ENCODE assay signal across 12 cellular contexts in genomic region chr11:45919806-45920530, GRCh38. TPM values are rescaled to one million over a fixed set of nuclear protein-coding genes. Genes with fewer than 3 reads are reported as not detected.
DNase-seq lines count a peak whose midpoint lies in the region; ATAC-seq, FAIRE-seq and TF ChIP-seq lines count a peak whose summit lies in the region.
"Had no signal": no experiment of that assay in that cellular context is flagged by ENCODE, and none has a peak within 500 bp of the region (broad histone marks: within the 10 kb centered on the region; RNA-seq: fewer than 3 reads in every experiment).

No MANE protein-coding gene starts in this region.

- H3K4me3 ChIP-seq in WERI-Rb-1 (ENCODE audit: low read depth, low read length) (no peak overlapping the region), kidney (ENCODE audit: low read length in 2 of 2) (no peak overlapping the region)
- H3K4me3 ChIP-seq: GM23248 had no signal

- H3K4me1 Mint-ChIP-seq in activated CD8-positive, alpha-beta memory T cell treated with anti-CD3 and anti-CD28 coated beads, Interleukin-2, amount 10 ng/mL, durations not matched to agents 7 days and 5 days = peaks cover 34% of the 10 kb centered on the region
- peaks cover 42 to 76% of the 10 kb centered on the region in 2 donors for H3K4me1 Mint-ChIP-seq in stimulated activated naive B cell treated with anti-CD40 and anti-IgM and Interleukin-4, amounts not matched to agents 10 μg/mL and 1 μg/mL and 100 μg/mL, for 72 hours
- H3K4me1 Mint-ChIP-seq in progenitor cell of endocrine pancreas (ENCODE audit: low read depth) = peaks cover 26% of the 10 kb centered on the region

- H3K27ac ChIP-seq in WERI-Rb-1 (peak overlapping the region; percentile 80), kidney (ENCODE audit: low read depth in 2 of 2, low read length in 2 of 2) (peak overlapping the region in 1 of 2 donors; percentile 71)
- H3K27ac ChIP-seq: GM23248 had no signal

- no peak overlapping the region for H3K9ac ChIP-seq in kidney (ENCODE audit: low read length in 2 of 2)
- H3K9ac ChIP-seq: GM23248 had no signal

- H3K36me3 ChIP-seq in WERI-Rb-1 = peaks cover 8% of the 10 kb centered on the region
- peaks cover 9% of the 10 kb centered on the region in 2 donors for H3K36me3 ChIP-seq in kidney (ENCODE audit: control insufficient read depth in 1 of 2, insufficient read depth in 2 of 2, low read length in 2 of 2)

- intact Hi-C loops in kidney (cut with DNase I) = no loop called here

- ATAC-seq in activated CD8-positive, alpha-beta memory T cell treated with anti-CD3 and anti-CD28 coated beads, Interleukin-2, amount 10 ng/mL, durations not matched to agents 7 days and 5 days = no peak
- no peak for ATAC-seq in stimulated activated naive B cell treated with anti-CD40 and anti-IgM and Interleukin-4, amounts not matched to agents 10 μg/mL and 1 μg/mL and 100 μg/mL, for 72 hours (replicated peaks)

- FAIRE-seq in kidney (lab: Jason Lieb, UNC) (no peak), GM12891 (lab: Jason Lieb, UNC) (no peak)

- no peak for TF ChIP-seq POLR2A in GM12891 (IDR thresholded peaks at IDR 0.05; ENCODE audit: low read depth, low read length)

- H3K9me3 ChIP-seq in WERI-Rb-1 (ENCODE audit: severe bottlenecking) = no peaks in the 10 kb centered on the region
- H3K9me3 ChIP-seq in kidney (ENCODE audit: control insufficient read depth in 1 of 2, low read length in 2 of 2) = no peaks in the 10 kb centered on the region

- CTCF ChIA-PET in activated CD8-positive, alpha-beta memory T cell treated with anti-CD3 and anti-CD28 coated beads, Interleukin-2, amount 10 ng/mL, durations not matched to agents 7 days and 5 days (lab: Charles Lee) = interaction anchor here (0.6 to 1.3 kb wide), 2 partner anchors 110 to 830 kb away, joined by 3 read pairs; no protein-coding TSS in a partner anchor

- H3K36me3 Mint-ChIP-seq in activated CD8-positive, alpha-beta memory T cell treated with anti-CD3 and anti-CD28 coated beads, Interleukin-2, amount 10 ng/mL, durations not matched to agents 7 days and 5 days = peaks cover 3% of the 10 kb centered on the region
- peaks cover 15 to 21% of the 10 kb centered on the region in 2 donors for H3K36me3 Mint-ChIP-seq in stimulated activated naive B cell treated with anti-CD40 and anti-IgM and Interleukin-4, amounts not matched to agents 10 μg/mL and 1 μg/mL and 100 μg/mL, for 72 hours
- no peaks in the 10 kb centered on the region for H3K36me3 Mint-ChIP-seq in progenitor cell of endocrine pancreas (ENCODE audit: insufficient read depth)

- H3K27ac Mint-ChIP-seq in activated CD8-positive, alpha-beta memory T cell treated with anti-CD3 and anti-CD28 coated beads, Interleukin-2, amount 10 ng/mL, durations not matched to agents 7 days and 5 days = peak overlapping the region; percentile 94
- H3K27ac Mint-ChIP-seq in stimulated activated naive B cell treated with anti-CD40 and anti-IgM and Interleukin-4, amounts not matched to agents 10 μg/mL and 1 μg/mL and 100 μg/mL, for 72 hours = peak overlapping the region; percentile 59
- H3K27ac Mint-ChIP-seq in progenitor cell of endocrine pancreas = no peak overlapping the region

- H3K9me3 Mint-ChIP-seq in activated CD8-positive, alpha-beta memory T cell treated with anti-CD3 and anti-CD28 coated beads, Interleukin-2, amount 10 ng/mL, durations not matched to agents 7 days and 5 days (ENCODE audit: low read depth) = no peaks in the 10 kb centered on the region
- no peaks in the 10 kb centered on the region for H3K9me3 Mint-ChIP-seq in stimulated activated naive B cell treated with anti-CD40 and anti-IgM and Interleukin-4, amounts not matched to agents 10 μg/mL and 1 μg/mL and 100 μg/mL, for 72 hours
- no peaks in the 10 kb centered on the region for H3K9me3 Mint-ChIP-seq in progenitor cell of endocrine pancreas (ENCODE audit: low read depth)

- no peak overlapping the region for H3K4me3 Mint-ChIP-seq in activated CD8-positive, alpha-beta memory T cell treated with anti-CD3 and anti-CD28 coated beads, Interleukin-2, amount 10 ng/mL, durations not matched to agents 7 days and 5 days
- peak overlapping the region; percentile 21 to 57 for H3K4me3 Mint-ChIP-seq in stimulated activated naive B cell treated with anti-CD40 and anti-IgM and Interleukin-4, amounts not matched to agents 10 μg/mL and 1 μg/mL and 100 μg/mL, for 72 hours
- H3K4me3 Mint-ChIP-seq in progenitor cell of endocrine pancreas (ENCODE audit: low read depth) = no peak overlapping the region

- no peaks in the 10 kb centered on the region for H3K27me3 ChIP-seq in WERI-Rb-1 (ENCODE audit: insufficient read depth, low read depth, severe bottlenecking)

- TF ChIP-seq CTCF in WERI-Rb-1 (IDR thresholded peaks at IDR 0.05; ENCODE audit: low read depth, low read length) (no peak), kidney (IDR thresholded peaks at IDR 0.05; ENCODE audit: borderline replicate concordance, extremely low read depth, insufficient read depth) (no peak), progenitor cell of endocrine pancreas (IDR thresholded peaks at IDR 0.05; ENCODE audit: unreplicated experiment) (no peak)

- no peak for DNase-seq in activated CD8-positive, alpha-beta memory T cell treated with anti-CD3 and anti-CD28 coated beads, Interleukin-2, amount 10 ng/mL, durations not matched to agents 7 days and 5 days
- DNase-seq in activated CD8-positive, alpha-beta memory T cell treated with anti-CD3 and anti-CD28 coated beads for 24 hours = no peak
- peak; percentile 52 for DNase-seq in WERI-Rb-1
- DNase-seq in kidney = peak; percentile 30
- DNase-seq in stimulated activated naive B cell treated with anti-CD40 and anti-IgM and Interleukin-4, amounts not matched to agents 10 μg/mL and 1 μg/mL and 100 μg/mL, for 72 hours = no peak
- DNase-seq in GM12891 (ENCODE audit: insufficient read length, low spot score) = no peak
- no peak for DNase-seq in progenitor cell of endocrine pancreas (ENCODE audit: low spot score, unreplicated experiment)
- DNase-seq in SW480 (ENCODE audit: low spot score) = no peak
- DNase-seq: ACHN, GM23248, NCI-H2029 treated with DMSO at 0.1 percent for 48 hours had no signal

- peaks cover 19% of the 10 kb centered on the region for H3K27me3 Mint-ChIP-seq in activated CD8-positive, alpha-beta memory T cell treated with anti-CD3 and anti-CD28 coated beads, Interleukin-2, amount 10 ng/mL, durations not matched to agents 7 days and 5 days
- no peaks in the 10 kb centered on the region for H3K27me3 Mint-ChIP-seq in stimulated activated naive B cell treated with anti-CD40 and anti-IgM and Interleukin-4, amounts not matched to agents 10 μg/mL and 1 μg/mL and 100 μg/mL, for 72 hours
- H3K27me3 Mint-ChIP-seq in progenitor cell of endocrine pancreas = peaks cover 8% of the 10 kb centered on the region

- H3K4me1 ChIP-seq in kidney (ENCODE audit: control insufficient read depth in 1 of 2, insufficient read depth in 1 of 2, low read depth in 1 of 2, low read length in 2 of 2) = peaks cover 3 to 33% of the 10 kb centered on the region in 2 donors

TF ChIP-seq in GM12891, 5 proteins besides CTCF, POLR2A, EP300 and RAD21:
- TF ChIP-seq POU2F2 (IDR thresholded peaks at IDR 0.05; ENCODE audit: low read depth, low read length) = no peak
- no peak for TF ChIP-seq PAX5 (IDR thresholded peaks at IDR 0.05; ENCODE audit: insufficient read depth, low read length, severe bottlenecking)
- no peak for TF ChIP-seq SPI1 (IDR thresholded peaks at IDR 0.05; ENCODE audit: low read depth, low read length)
- no peak for TF ChIP-seq TAF1 (IDR thresholded peaks at IDR 0.05; ENCODE audit: low read depth, low read length)
- no peak for TF ChIP-seq POLR2AphosphoS5 (IDR thresholded peaks at IDR 0.05; ENCODE audit: low read depth, low read length)

RNA-seq across cellular contexts. Expression of gene PEX16, which starts 2.3 kb away (rescaled TPM):
- total RNA-seq in activated CD8-positive, alpha-beta memory T cell treated with anti-CD3 and anti-CD28 coated beads, Interleukin-2, amount 10 ng/mL, durations not matched to agents 7 days and 5 days = 10 to 100 TPM; 45.9 to 53.9 TPM
- total RNA-seq in kidney (38.4 TPM), progenitor cell of endocrine pancreas (28.0 and 34.6 TPM in 2 replicates)
- 46.0 TPM for polyA plus RNA-seq in kidney (ENCODE audit: insufficient read depth, low read depth, low replicate concordance)
- polyA plus RNA-seq in GM12891 (2012; ENCODE audit: low read depth, missing spikeins) = 30.0 TPM

RNA-seq across cellular contexts. Expression of gene LARGE2, which starts 2.5 kb away (rescaled TPM):
- under 1 TPM; 0.54 to 0.64 TPM for total RNA-seq in activated CD8-positive, alpha-beta memory T cell treated with anti-CD3 and anti-CD28 coated beads, Interleukin-2, amount 10 ng/mL, durations not matched to agents 7 days and 5 days
- total RNA-seq in kidney (13.1 TPM), progenitor cell of endocrine pancreas (39.4 and 47.3 TPM in 2 replicates)
- polyA plus RNA-seq in kidney (ENCODE audit: insufficient read depth, low read depth, low replicate concordance) = 29.8 TPM
- polyA plus RNA-seq in GM12891 (2012; ENCODE audit: low read depth, missing spikeins) = 0.12 TPM
- total RNA-seq: GM23248 had no signal
- polyA plus RNA-seq: GM23248 had no signal

RNA-seq across cellular contexts. Expression of gene FREY1, which starts 12.9 kb away (rescaled TPM):
- 1 to 10 TPM in 1 of 2 experiments, under 1 TPM in 1; 0.93 to 1.5 TPM for total RNA-seq in activated CD8-positive, alpha-beta memory T cell treated with anti-CD3 and anti-CD28 coated beads, Interleukin-2, amount 10 ng/mL, durations not matched to agents 7 days and 5 days
- total RNA-seq in kidney (1.0 TPM), progenitor cell of endocrine pancreas (2.8 and 3.7 TPM in 2 replicates)
- polyA plus RNA-seq in kidney (ENCODE audit: insufficient read depth, low read depth, low replicate concordance) = 0.99 TPM
- not detected for polyA plus RNA-seq in GM12891 (2012; ENCODE audit: low read depth, missing spikeins)
- total RNA-seq: GM23248, RPMI7951 had no signal
- polyA plus RNA-seq: GM23248 had no signal

RNA-seq across cellular contexts. Expression of gene MAPK8IP1, which starts 34.5 kb away (rescaled TPM):
- total RNA-seq in activated CD8-positive, alpha-beta memory T cell treated with anti-CD3 and anti-CD28 coated beads, Interleukin-2, amount 10 ng/mL, durations not matched to agents 7 days and 5 days = under 1 TPM; 0.42 to 0.73 TPM
- 15.7 TPM for total RNA-seq in kidney
- 24.8 TPM for polyA plus RNA-seq in kidney (ENCODE audit: insufficient read depth, low read depth, low replicate concordance)
- polyA plus RNA-seq in GM12891 (2012; ENCODE audit: low read depth, missing spikeins) = 0.26 TPM
- total RNA-seq in progenitor cell of endocrine pancreas = 43.0 and 48.1 TPM in 2 replicates

Comparison
In these comparisons a context has a peak if more than half of its experiments do, and no peak if none do; other contexts are left out.
1. DNase-seq: peak in WERI-Rb-1 (single experiment) and kidney (single experiment); none in activated CD8-positive, alpha-beta memory T cell treated with anti-CD3 and anti-CD28 coated beads, Interleukin-2, amount 10 ng/mL, durations not matched to agents 7 days and 5 days (single experiment), activated CD8-positive, alpha-beta memory T cell treated with anti-CD3 and anti-CD28 coated beads for 24 hours (single experiment), stimulated activated naive B cell treated with anti-CD40 and anti-IgM and Interleukin-4, amounts not matched to agents 10 μg/mL and 1 μg/mL and 100 μg/mL, for 72 hours (single experiment), GM12891 (single experiment), progenitor cell of endocrine pancreas (single experiment) and SW480 (single experiment).
2. H3K4me3 Mint-ChIP-seq: peak in stimulated activated naive B cell treated with anti-CD40 and anti-IgM and Interleukin-4, amounts not matched to agents 10 μg/mL and 1 μg/mL and 100 μg/mL, for 72 hours (2 of 2); none in activated CD8-positive, alpha-beta memory T cell treated with anti-CD3 and anti-CD28 coated beads, Interleukin-2, amount 10 ng/mL, durations not matched to agents 7 days and 5 days (single experiment) and progenitor cell of endocrine pancreas (single experiment).